9 cellular contexts compared by ENCODE assay signal in genomic region chr4:184281231-184282139, GRCh38.
DNase-seq lines count a peak whose midpoint lies in the region; ATAC-seq and TF ChIP-seq lines count a peak whose summit lies in the region.
"Had no signal": no experiment of that assay in that cellular context is flagged by ENCODE, and none has a peak within 500 bp of the region (broad histone marks: within the 10 kb centered on the region; RNA-seq: fewer than 3 reads in every experiment).

No MANE protein-coding gene starts in this region.

- no TSS peak for BruUV-seq in A673 (replicated peaks; lab: Mats Ljungman, UMichigan)

- H3K27ac ChIP-seq in H9 (ENCODE audit: insufficient read length, low read depth, low read length) (no peak overlapping the region), A673 (ENCODE audit: low read depth, low read length, poor library complexity, severe bottlenecking) (no peak overlapping the region)

- H3K36me3 Mint-ChIP-seq in H9 (ENCODE audit: insufficient read depth in 1 of 3, low read depth in 3 of 3) = peaks cover 6 to 20% (median 11%) of the 10 kb centered on the region in 3 experiments
- no peaks in the 10 kb centered on the region for H3K36me3 Mint-ChIP-seq in T-cell
- H3K36me3 Mint-ChIP-seq in naive B cell = peaks cover 3 to 12% of the 10 kb centered on the region in 2 donors

- no peaks in the 10 kb centered on the region for H4K20me1 ChIP-seq in H9 (ENCODE audit: control insufficient read depth, insufficient read depth, insufficient read length)

- H3T11ph ChIP-seq in H9 (ENCODE audit: low read length) = no peak overlapping the region

- H3K4me1 ChIP-seq in H9 (ENCODE audit: insufficient read depth, low read length) = no peaks in the 10 kb centered on the region
- no peaks in the 10 kb centered on the region for H3K4me1 ChIP-seq in A673 (ENCODE audit: insufficient read depth, low read length, poor library complexity, severe bottlenecking)

- H3K4me1 Mint-ChIP-seq in H9 (peaks cover 2 to 3% of the 10 kb centered on the region in 2 experiments; a peak in 2 of 4 replicates), T-cell (peaks cover 33 to 47% (median 38%) of the 10 kb centered on the region in 3 donors), naive B cell (peaks cover 39 to 51% (median 44%) of the 10 kb centered on the region in 3 donors)

- no peak overlapping the region for H4K5ac ChIP-seq in H9 (ENCODE audit: insufficient read length, low read depth, low read length)

- no peak overlapping the region for H3K23ac ChIP-seq in H9 (ENCODE audit: insufficient read length, low read depth, low read length)

- H3K9me3 Mint-ChIP-seq in H9 = peaks cover 17 to 23% of the 10 kb centered on the region in 2 experiments
- peaks cover 3 to 4% (median 4%) of the 10 kb centered on the region in 3 donors for H3K9me3 Mint-ChIP-seq in T-cell
- peaks cover 3 to 13% (median 4%) of the 10 kb centered on the region in 7 donors for H3K9me3 Mint-ChIP-seq in naive B cell

- H3K4me3 ChIP-seq in A673 (ENCODE audit: low read depth, low read length, poor library complexity, severe bottlenecking) = no peak overlapping the region

- TF ChIP-seq CTCF in H9 (conservative IDR thresholded peaks at IDR 0.05) = no peak
- no peak for TF ChIP-seq CTCF in A673 (conservative IDR thresholded peaks at IDR 0.05; ENCODE audit: low read depth, low read length)

- no peak overlapping the region for H3K9ac ChIP-seq in H9 (ENCODE audit: extremely low read depth, insufficient read length, low read length)

- H3K27ac Mint-ChIP-seq in H9 (no peak overlapping the region; a peak in 1 of 7 replicates), T-cell (peak overlapping the region; percentile 76 to 91), naive B cell (peak overlapping the region in 4 of 6 donors; percentile 6 to 78 (median 52))

- peaks cover 4% of the 10 kb centered on the region for H3K23me2 ChIP-seq in H9 (ENCODE audit: insufficient read length, low read depth, low read length, poor library complexity, severe bottlenecking)

- no peak overlapping the region for H4K8ac ChIP-seq in H9 (replicated peaks; ENCODE audit: insufficient read length, low read depth, low read length)

- no peak overlapping the region for H3K4me3 Mint-ChIP-seq in H9
- H3K4me3 Mint-ChIP-seq in T-cell = peak overlapping the region; percentile 6 to 56 (median 21)
- peak overlapping the region in 5 of 8 donors; percentile 16 to 79 (median 65) for H3K4me3 Mint-ChIP-seq in naive B cell

- no peak overlapping the region for H2AK5ac ChIP-seq in H9 (ENCODE audit: insufficient read length, low read length)

- H2BK5ac ChIP-seq in H9 (ENCODE audit: insufficient read length, low read length) = no peak overlapping the region

- no peak overlapping the region for H2BK12ac ChIP-seq in H9 (ENCODE audit: insufficient read length, low read depth, low read length)

- H3K9me3 ChIP-seq in H9 (ENCODE audit: control insufficient read depth, low read depth, low read length) (no peaks in the 10 kb centered on the region), A673 (ENCODE audit: low read depth, low read length, poor library complexity, severe bottlenecking) (peaks cover 5% of the 10 kb centered on the region)

- intact Hi-C loops in A673 (cut with micrococcal nuclease; ENCODE audit: unreplicated experiment) = no loop called here

- no peak overlapping the region for H3K4ac ChIP-seq in H9 (ENCODE audit: low read depth, low read length)

- no peak overlapping the region for H2BK15ac ChIP-seq in H9 (ENCODE audit: low read depth, low read length)

- WGBS in H9 (ENCODE audit: extremely low coverage, insufficient read length, low lambda C conversion rate) = no CpG with 5 or more reads among the region's 12 CpGs

- H3K36me3 ChIP-seq in A673 (ENCODE audit: insufficient read depth, low read length, poor library complexity, severe bottlenecking) = no peaks in the 10 kb centered on the region

- H3K14ac ChIP-seq in H9 (ENCODE audit: insufficient read depth, low read length) = no peak overlapping the region

- no peak overlapping the region for H3K4me2 ChIP-seq in H9 (ENCODE audit: insufficient read depth, insufficient read length, low read length)

- CTCF ChIA-PET in T-cell (lab: Charles Lee) = no interaction called here
- CTCF ChIA-PET in A673 (lab: Charles Lee) = no interaction called here

- H4K91ac ChIP-seq in H9 (ENCODE audit: insufficient read length, low read depth, low read length) = no peak overlapping the region

- no peaks in the 10 kb centered on the region for H3K27me3 Mint-ChIP-seq in H9 (ENCODE audit: low read depth)
- H3K27me3 Mint-ChIP-seq in T-cell = no peaks in the 10 kb centered on the region
- H3K27me3 Mint-ChIP-seq in naive B cell = no peaks in the 10 kb centered on the region

- H2BK20ac ChIP-seq in H9 (ENCODE audit: low read depth, low read length, poor library complexity, severe bottlenecking) = no peak overlapping the region

- no peaks in the 10 kb centered on the region for H3K79me2 ChIP-seq in H9 (ENCODE audit: insufficient read depth, low read length)

- no peaks in the 10 kb centered on the region for H3K79me1 ChIP-seq in H9 (ENCODE audit: insufficient read depth, low read depth, low read length, poor library complexity, severe bottlenecking)

- no peak overlapping the region for H2BK120ac ChIP-seq in H9 (ENCODE audit: low read depth, low read length, poor library complexity, severe bottlenecking)

- H3K27me3 ChIP-seq in H9 (ENCODE audit: insufficient read depth, low read length) (no peaks in the 10 kb centered on the region), A673 (replicated peaks; ENCODE audit: insufficient read depth, low read depth, low read length, poor library complexity) (no peaks in the 10 kb centered on the region)

- no peak overlapping the region for H3K18ac ChIP-seq in H9 (ENCODE audit: insufficient read length, low read depth, low read length)

- peak; percentile 26 for ATAC-seq in GM18517 (IDR thresholded peaks at IDR 0.05; ENCODE audit: unreplicated experiment)
- ATAC-seq in T-cell (replicated peaks in 1 of 4) = no peak
- ATAC-seq in naive B cell (ENCODE audit: low read depth in 2 of 2) = peak; percentile 20 to 24
- no peak for ATAC-seq in HG03039 (IDR thresholded peaks at IDR 0.05; ENCODE audit: unreplicated experiment)

- no peak overlapping the region for H2AFZ ChIP-seq in H9 (ENCODE audit: low read length)

- DNase-seq in H9 (peak; percentile 9), T-cell (no peak), naive B cell (no peak), DMS 273 (lab: John Stamatoyannopoulos, UW; ENCODE audit: unreplicated experiment) (no peak), A673 (ENCODE audit: low spot score) (no peak)
- DNase-seq in central memory CD4-positive, alpha-beta T cell = no peak
- DNase-seq: GOT3 had no signal

- POLR2A ChIA-PET in T-cell (lab: Charles Lee) = interaction anchor here in 1 of 2 donors (0.5 kb wide), 1 partner anchor 15 kb away, joined by 3 read pairs; no protein-coding TSS in a partner anchor
- POLR2A ChIA-PET in A673 (lab: Charles Lee; ENCODE audit: low non-redundant PET) = no interaction called here

- H3K56ac ChIP-seq in H9 (ENCODE audit: insufficient read length, low read depth, low read length) = no peak overlapping the region

Comparison
In these comparisons a context has a peak if more than half of its experiments do, and no peak if none do; other contexts are left out.
1. ATAC-seq: peak in GM18517 (single experiment) and naive B cell (2 of 2); none in T-cell (0 of 4) and HG03039 (single experiment).
2. H3K27ac Mint-ChIP-seq: peak in T-cell (2 of 2) and naive B cell (4 of 6); none in H9 (0 of 3).
3. H3K4me3 Mint-ChIP-seq: peak in T-cell (3 of 3) and naive B cell (5 of 8); none in H9 (0 of 2).